12 cellular contexts compared by ENCODE assay signal in the genomic region with DNA sequence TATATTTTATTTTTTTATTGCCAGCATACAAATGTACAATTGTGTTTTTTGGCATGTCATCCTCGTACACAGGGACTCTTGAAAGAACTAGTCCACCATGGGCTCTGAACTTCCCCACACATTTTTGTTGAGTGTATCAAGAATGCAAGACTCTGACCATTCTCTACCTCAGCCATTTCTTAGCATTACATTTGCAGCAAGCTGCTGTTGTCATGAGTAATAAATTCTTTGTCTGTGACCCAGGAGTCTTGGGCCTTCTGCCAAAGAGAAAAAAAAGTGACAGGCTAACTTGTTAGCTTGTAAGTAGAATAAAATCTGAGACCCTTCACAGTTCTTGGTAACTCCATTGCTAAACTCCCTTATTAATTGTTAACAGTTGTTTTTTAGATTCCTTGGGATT.
DNase-seq lines count a peak whose midpoint lies in the region; ATAC-seq and TF ChIP-seq lines count a peak whose summit lies in the region.
"Had no signal": no experiment of that assay in that cellular context is flagged by ENCODE, and none has a peak within 500 bp of the region (broad histone marks: within the 10 kb centered on the region; RNA-seq: fewer than 3 reads in every experiment).

No MANE protein-coding gene starts in this region.

- H2AFZ ChIP-seq in SK-N-SH (ENCODE audit: low read depth) (no peak overlapping the region), smooth muscle cell (ENCODE audit: low read depth) (no peak overlapping the region)

- TF ChIP-seq POLR2A in esophagus muscularis mucosa (IDR thresholded peaks at IDR 0.05; ENCODE audit: low read depth) (no peak), adrenal gland (IDR thresholded peaks at IDR 0.05) (no peak)

- H3F3A ChIP-seq in SK-N-SH (replicated peaks; ENCODE audit: insufficient read depth) (peaks cover 3% of the 10 kb centered on the region), smooth muscle cell (ENCODE audit: low read depth) (no peaks in the 10 kb centered on the region)

- no peaks in the 10 kb centered on the region for H3K79me2 ChIP-seq in SK-N-SH (ENCODE audit: insufficient read depth)
- no peaks in the 10 kb centered on the region for H3K79me2 ChIP-seq in smooth muscle cell (ENCODE audit: low read depth)

- 8% methylated on average over 1 of the region's 1 CpG for WGBS in SK-N-SH (ENCODE audit: low lambda C conversion rate)
- 20% methylated on average over 1 of the region's 1 CpG for WGBS in smooth muscle cell (ENCODE audit: low lambda C conversion rate)
- WGBS in esophagus muscularis mucosa: 31% methylated on average over 1 of the region's 1 CpG
- whole genome bisulfite sequencing in adrenal gland, 4 donors: 29 to 45% (median 36%) methylated on average over 1 of the region's 1 CpG

- TF ChIP-seq RAD21 in SK-N-SH (IDR thresholded peaks at IDR 0.05; ENCODE audit: low read length): no peak

- intact Hi-C loops in esophagus muscularis mucosa (cut with DNase I): no loop called here
- intact Hi-C loops in adrenal gland (cut with DNase I): no loop called here

- H3K4me3 ChIP-seq in SK-N-SH (ENCODE audit: low read depth in 2 of 2, low read length in 1 of 2) (no peak overlapping the region), smooth muscle cell (no peak overlapping the region), esophagus muscularis mucosa (no peak overlapping the region), adrenal gland (no peak overlapping the region)
- H3K4me3 ChIP-seq: right lobe of liver, SJSA1 had no signal

- TF ChIP-seq EP300 in SK-N-SH (IDR thresholded peaks at IDR 0.05; ENCODE audit: borderline replicate concordance in 1 of 2, low read depth in 1 of 2, low read length in 1 of 2) (peak in 1 of 2 experiments; percentile 43; a peak in 1 of 4 replicates), esophagus muscularis mucosa (IDR thresholded peaks at IDR 0.05) (no peak)

- H3K27ac ChIP-seq in SK-N-SH (ENCODE audit: low read depth in 2 of 2, low read length in 1 of 2) (no peak overlapping the region), smooth muscle cell (ENCODE audit: low read depth) (peak overlapping the region; percentile 44), esophagus muscularis mucosa (replicated peaks in 1 of 4) (no peak overlapping the region), adrenal gland (no peak overlapping the region)
- H3K27ac ChIP-seq: right lobe of liver had no signal

- CTCF ChIA-PET in SK-N-SH (lab: Yijun Ruan, JAX): interaction anchor here (0.9 to 1.8 kb wide), 5 partner anchors 9 to 1088 kb away, joined by 3 to 5 read pairs (median 4); no protein-coding TSS in a partner anchor

- DNase-seq in HS-27A (ENCODE audit: low read depth) (peak; percentile 1), SK-N-SH (no peak), fibroblast of the conjunctiva (ENCODE audit: low read depth) (peak; percentile 80), smooth muscle cell (lab: John Stamatoyannopoulos, UW; ENCODE audit: unreplicated experiment) (no peak), esophagus muscularis mucosa (ENCODE audit: extremely low spot score) (no peak), adrenal gland (no peak)
- DNase-seq: activated naive CD4-positive, alpha-beta T cell treated with anti-CD3 and anti-CD28 coated beads, Interleukin-2, amount 50 U/mL, for 16 hours; endodermal cell; NCI-H2029 treated with DMSO at 0.1 percent for 48 hours; right lobe of liver had no signal

- H3K9ac ChIP-seq in SK-N-SH: no peak overlapping the region
- no peak overlapping the region for H3K9ac ChIP-seq in smooth muscle cell (ENCODE audit: low read depth)

- H3K4me2 ChIP-seq in SK-N-SH: no peak overlapping the region
- H3K4me2 ChIP-seq in smooth muscle cell: peak overlapping the region; percentile 35

- no peaks in the 10 kb centered on the region for H3K9me2 ChIP-seq in SK-N-SH

- no peak for ATAC-seq in HG03045 (IDR thresholded peaks at IDR 0.05; ENCODE audit: unreplicated experiment)
- ATAC-seq: right lobe of liver had no signal

- H3K36me3 ChIP-seq in SK-N-SH (replicated peaks in 1 of 2; ENCODE audit: control insufficient read depth in 1 of 2, insufficient read depth in 2 of 2, low read length in 1 of 2): no peaks in the 10 kb centered on the region
- H3K36me3 ChIP-seq in smooth muscle cell (ENCODE audit: low read depth): no peaks in the 10 kb centered on the region
- H3K36me3 ChIP-seq in esophagus muscularis mucosa: no peaks in the 10 kb centered on the region
- H3K36me3 ChIP-seq in adrenal gland (replicated peaks in 1 of 2): no peaks in the 10 kb centered on the region
- H3K36me3 ChIP-seq: right lobe of liver, SJSA1 had no signal

- H4K20me1 ChIP-seq in SK-N-SH (ENCODE audit: insufficient read depth) (no peaks in the 10 kb centered on the region), smooth muscle cell (ENCODE audit: low read depth) (no peaks in the 10 kb centered on the region)

- TF ChIP-seq CTCF in SK-N-SH (IDR thresholded peaks at IDR 0.05) (no peak), smooth muscle cell (IDR thresholded peaks at IDR 0.05; ENCODE audit: borderline replicate concordance, insufficient read depth, poor library complexity, severe bottlenecking) (no peak), esophagus muscularis mucosa (IDR thresholded peaks at IDR 0.05) (no peak), adrenal gland (IDR thresholded peaks at IDR 0.05) (no peak)

- H3K4me1 ChIP-seq in SK-N-SH (ENCODE audit: control insufficient read depth in 1 of 2, insufficient read depth in 2 of 2, low read depth in 1 of 2, low read length in 1 of 2) (peaks cover 0 to 4% of the 10 kb centered on the region in 2 experiments; a peak in 1 of 4 replicates), smooth muscle cell (ENCODE audit: low read depth) (peaks cover 12% of the 10 kb centered on the region), esophagus muscularis mucosa (no peaks in the 10 kb centered on the region), adrenal gland (replicated peaks in 1 of 2) (no peaks in the 10 kb centered on the region)
- H3K4me1 ChIP-seq: right lobe of liver, SJSA1 had no signal

- H3K27me3 ChIP-seq in SK-N-SH (ENCODE audit: insufficient read depth) (no peaks in the 10 kb centered on the region), smooth muscle cell (ENCODE audit: low read depth) (no peaks in the 10 kb centered on the region), esophagus muscularis mucosa (no peaks in the 10 kb centered on the region), adrenal gland (no peaks in the 10 kb centered on the region)
- H3K27me3 ChIP-seq: right lobe of liver, SJSA1 had no signal

- POLR2A ChIA-PET in SK-N-SH (lab: Yijun Ruan, JAX): no interaction called here

- H3K9me3 ChIP-seq in SK-N-SH (no peaks in the 10 kb centered on the region), smooth muscle cell (replicated peaks; ENCODE audit: low read depth) (no peaks in the 10 kb centered on the region), esophagus muscularis mucosa (no peaks in the 10 kb centered on the region), adrenal gland (replicated peaks in 1 of 3) (no peaks in the 10 kb centered on the region)
- H3K9me3 ChIP-seq: right lobe of liver, SJSA1 had no signal

TF ChIP-seq in SK-N-SH, 30 proteins besides CTCF, POLR2A, EP300 and RAD21 (continues in another document):
- TF ChIP-seq TEAD4 (IDR thresholded peaks at IDR 0.05; ENCODE audit: borderline replicate concordance, insufficient read depth) (0 out of 2 replicates have a peak, but pooled peaks have one; percentile 17), GATA2 (CRISPR knock-in tag; IDR thresholded peaks at IDR 0.05) (no peak), NFIC (IDR thresholded peaks at IDR 0.05; ENCODE audit: borderline replicate concordance) (peak; percentile 83), FOSL2 (IDR thresholded peaks at IDR 0.05; ENCODE audit: borderline replicate concordance, low read depth) (peak; percentile 43), CHD2 (IDR thresholded peaks at IDR 0.05; ENCODE audit: low read length, partially characterized antibody) (no peak)
- TF ChIP-seq, protein P1, sequence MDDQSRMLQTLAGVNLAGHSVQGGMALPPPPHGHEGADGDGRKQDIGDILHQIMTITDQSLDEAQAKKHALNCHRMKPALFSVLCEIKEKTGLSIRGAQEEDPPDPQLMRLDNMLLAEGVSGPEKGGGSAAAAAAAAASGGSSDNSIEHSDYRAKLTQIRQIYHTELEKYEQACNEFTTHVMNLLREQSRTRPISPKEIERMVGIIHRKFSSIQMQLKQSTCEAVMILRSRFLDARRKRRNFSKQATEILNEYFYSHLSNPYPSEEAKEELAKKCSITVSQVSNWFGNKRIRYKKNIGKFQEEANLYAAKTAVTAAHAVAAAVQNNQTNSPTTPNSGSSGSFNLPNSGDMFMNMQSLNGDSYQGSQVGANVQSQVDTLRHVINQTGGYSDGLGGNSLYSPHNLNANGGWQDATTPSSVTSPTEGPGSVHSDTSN (IDR thresholded peaks at IDR 0.05): peak; percentile 67
- TF ChIP-seq, protein P2, sequence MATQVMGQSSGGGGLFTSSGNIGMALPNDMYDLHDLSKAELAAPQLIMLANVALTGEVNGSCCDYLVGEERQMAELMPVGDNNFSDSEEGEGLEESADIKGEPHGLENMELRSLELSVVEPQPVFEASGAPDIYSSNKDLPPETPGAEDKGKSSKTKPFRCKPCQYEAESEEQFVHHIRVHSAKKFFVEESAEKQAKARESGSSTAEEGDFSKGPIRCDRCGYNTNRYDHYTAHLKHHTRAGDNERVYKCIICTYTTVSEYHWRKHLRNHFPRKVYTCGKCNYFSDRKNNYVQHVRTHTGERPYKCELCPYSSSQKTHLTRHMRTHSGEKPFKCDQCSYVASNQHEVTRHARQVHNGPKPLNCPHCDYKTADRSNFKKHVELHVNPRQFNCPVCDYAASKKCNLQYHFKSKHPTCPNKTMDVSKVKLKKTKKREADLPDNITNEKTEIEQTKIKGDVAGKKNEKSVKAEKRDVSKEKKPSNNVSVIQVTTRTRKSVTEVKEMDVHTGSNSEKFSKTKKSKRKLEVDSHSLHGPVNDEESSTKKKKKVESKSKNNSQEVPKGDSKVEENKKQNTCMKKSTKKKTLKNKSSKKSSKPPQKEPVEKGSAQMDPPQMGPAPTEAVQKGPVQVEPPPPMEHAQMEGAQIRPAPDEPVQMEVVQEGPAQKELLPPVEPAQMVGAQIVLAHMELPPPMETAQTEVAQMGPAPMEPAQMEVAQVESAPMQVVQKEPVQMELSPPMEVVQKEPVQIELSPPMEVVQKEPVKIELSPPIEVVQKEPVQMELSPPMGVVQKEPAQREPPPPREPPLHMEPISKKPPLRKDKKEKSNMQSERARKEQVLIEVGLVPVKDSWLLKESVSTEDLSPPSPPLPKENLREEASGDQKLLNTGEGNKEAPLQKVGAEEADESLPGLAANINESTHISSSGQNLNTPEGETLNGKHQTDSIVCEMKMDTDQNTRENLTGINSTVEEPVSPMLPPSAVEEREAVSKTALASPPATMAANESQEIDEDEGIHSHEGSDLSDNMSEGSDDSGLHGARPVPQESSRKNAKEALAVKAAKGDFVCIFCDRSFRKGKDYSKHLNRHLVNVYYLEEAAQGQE (IDR thresholded peaks at IDR 0.05; ENCODE audit: low read depth, low read length): no peak
- TF ChIP-seq, protein P3, sequence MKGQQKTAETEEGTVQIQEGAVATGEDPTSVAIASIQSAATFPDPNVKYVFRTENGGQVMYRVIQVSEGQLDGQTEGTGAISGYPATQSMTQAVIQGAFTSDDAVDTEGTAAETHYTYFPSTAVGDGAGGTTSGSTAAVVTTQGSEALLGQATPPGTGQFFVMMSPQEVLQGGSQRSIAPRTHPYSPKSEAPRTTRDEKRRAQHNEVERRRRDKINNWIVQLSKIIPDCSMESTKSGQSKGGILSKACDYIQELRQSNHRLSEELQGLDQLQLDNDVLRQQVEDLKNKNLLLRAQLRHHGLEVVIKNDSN (IDR thresholded peaks at IDR 0.05; ENCODE audit: borderline replicate concordance, low read depth): no peak

Comparison
In these comparisons a context has a peak if more than half of its experiments do, and no peak if none do; other contexts are left out.
1. DNase-seq: peak in HS-27A (single experiment) and fibroblast of the conjunctiva (single experiment); none in SK-N-SH (single experiment), smooth muscle cell (single experiment), esophagus muscularis mucosa (single experiment) and adrenal gland (0 of 7).